Comparison of ENCODE assay signal across 8 cellular contexts in the genomic region with DNA sequence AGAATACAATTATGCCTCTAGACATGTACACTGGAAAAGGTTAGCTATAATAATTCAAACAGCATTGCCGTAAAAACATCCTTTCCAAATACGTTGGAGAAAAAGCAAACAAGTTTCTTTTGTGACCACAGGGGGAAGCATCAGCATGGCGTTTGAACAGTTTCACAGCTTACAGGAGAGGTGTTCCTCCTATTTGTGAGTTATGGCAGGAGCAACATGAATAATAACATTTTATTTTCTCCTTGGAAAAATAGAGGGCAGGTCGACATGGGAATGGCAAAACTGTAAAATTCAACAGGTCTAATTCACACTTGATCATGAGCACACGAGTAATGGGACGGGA. TPM values are rescaled to one million over a fixed set of nuclear protein-coding genes. Genes with fewer than 3 reads are reported as not detected.
DNase-seq lines count a peak whose midpoint lies in the region; TF ChIP-seq lines count a peak whose summit lies in the region.

No MANE protein-coding gene starts in this region.

- intact Hi-C loops in CD4-positive, alpha-beta memory T cell (cut with micrococcal nuclease), result loop anchor here (1.0 to 2.0 kb wide), 2 partner anchors 514 to 835 kb away; no protein-coding TSS in a partner anchor
- intact Hi-C loops in tibial artery (cut with DNase I; ENCODE audit: low total_unique reads), result no loop called here

- H3K36me3 Mint-ChIP-seq in CD4-positive, alpha-beta memory T cell, result no peaks in the 10 kb centered on the region

- in situ Hi-C loops in SK-MEL-5 (cut with HindIII; ENCODE audit: low pct_unique_long_range_greater_than_20kb, low sequenced_read_pairs), result no loop called here

- H3K4me3 Mint-ChIP-seq in CD4-positive, alpha-beta memory T cell, result peak overlapping the region in 2 of 8 donors; percentile 2 to 23

- CTCF ChIA-PET in CD4-positive, alpha-beta memory T cell (lab: Charles Lee; ENCODE audit: partially characterized antibody), result interaction anchor here (0.9 to 1.6 kb wide), 11 partner anchors 8 to 834 kb away, joined by 3 to 4 read pairs (median 3); no protein-coding TSS in a partner anchor

- H3K27ac Mint-ChIP-seq in CD4-positive, alpha-beta memory T cell, result peak overlapping the region in 2 of 7 donors; percentile 48 to 76

- no peaks in the 10 kb centered on the region for H3K36me3 ChIP-seq in CD4-positive, alpha-beta memory T cell (ENCODE audit: insufficient read depth, low read length)
- no peaks in the 10 kb centered on the region for H3K36me3 ChIP-seq in tibial artery

- H3K4me3 ChIP-seq in CD4-positive, alpha-beta memory T cell (ENCODE audit: low read length in 2 of 2), result no peak overlapping the region
- peak overlapping the region; percentile 30 to 36 for H3K4me3 ChIP-seq in tibial artery

- no peaks in the 10 kb centered on the region for H3K9me3 ChIP-seq in CD4-positive, alpha-beta memory T cell (ENCODE audit: control insufficient read depth in 1 of 2, low read length in 2 of 2)
- H3K9me3 ChIP-seq in tibial artery, result no peaks in the 10 kb centered on the region

- H3K9me3 Mint-ChIP-seq in CD4-positive, alpha-beta memory T cell, result no peaks in the 10 kb centered on the region

- H3K4me1 Mint-ChIP-seq in CD4-positive, alpha-beta memory T cell, result peaks cover 0 to 8% (median 5%) of the 10 kb centered on the region in 4 donors

- H3K27ac ChIP-seq in CD4-positive, alpha-beta memory T cell (ENCODE audit: low read depth, low read length), result no peak overlapping the region
- peak overlapping the region; percentile 6 to 26 for H3K27ac ChIP-seq in tibial artery

- POLR2A ChIA-PET in CD4-positive, alpha-beta memory T cell (lab: Charles Lee; ENCODE audit: partially characterized antibody), result interaction anchor here (1.1 kb wide), 1 partner anchor 520 kb away, joined by 4 read pairs; no protein-coding TSS in a partner anchor

- TF ChIP-seq CTCF in tibial artery (IDR thresholded peaks at IDR 0.05), result peak; percentile 56 to 74

- peak in 4 of 5 donors; percentile 3 to 9 (median 5) for DNase-seq in CD4-positive, alpha-beta memory T cell
- DNase-seq in HuH-7 (ENCODE audit: low spot score), result peak; percentile 52
- DNase-seq in SK-MEL-5 (ENCODE audit: low read depth, low spot score), result peak; percentile 48
- DNase-seq in glomerular visceral epithelial cell (ENCODE audit: extremely low spot score), result peak; percentile 32
- no peak for DNase-seq in tibial artery
- no peak for DNase-seq in mucosa of gallbladder (ENCODE audit: low spot score)
- DNase-seq in T1000 (lab: John Stamatoyannopoulos, UW), result no peak
- no peak for DNase-seq in UCSD-AML1 (lab: John Stamatoyannopoulos, UW; ENCODE audit: unreplicated experiment)

- peaks cover 3% of the 10 kb centered on the region for H3K4me1 ChIP-seq in CD4-positive, alpha-beta memory T cell (ENCODE audit: insufficient read depth, low read length)
- peaks cover 0 to 17% (median 3%) of the 10 kb centered on the region in 4 donors for H3K4me1 ChIP-seq in tibial artery

- no peaks in the 10 kb centered on the region for H3K27me3 Mint-ChIP-seq in CD4-positive, alpha-beta memory T cell

- H3K27me3 ChIP-seq in CD4-positive, alpha-beta memory T cell (ENCODE audit: insufficient read depth, low read length), result no peaks in the 10 kb centered on the region
- no peaks in the 10 kb centered on the region for H3K27me3 ChIP-seq in tibial artery

RNA-seq across cellular contexts. Expression of gene GADL1, which starts 39.7 kb away (rescaled TPM):
- not detected for total RNA-seq in CD4-positive, alpha-beta memory T cell
- polyA plus RNA-seq in CD4-positive, alpha-beta memory T cell, result not detected
- total RNA-seq in SK-MEL-5 (2014; rRNA removed; shearing (Covaris generic)), result 0.24 and 0.37 TPM in 2 replicates
- 0.53 and 0.61 TPM in 2 replicates for polyA plus RNA-seq in SK-MEL-5 (2015; cell fraction: cytosol; rRNA removed)
- 0.11 TPM in 1 of 2 replicates, not detected in the other for polyA plus RNA-seq in SK-MEL-5 (2015; cell fraction: nucleus; rRNA removed)
- not detected for total RNA-seq in mucosa of gallbladder

Comparison
In these comparisons a context has a peak if more than half of its experiments do, and no peak if none do; other contexts are left out.
1. DNase-seq: peak in CD4-positive, alpha-beta memory T cell (4 of 5), HuH-7 (single experiment), SK-MEL-5 (single experiment) and glomerular visceral epithelial cell (single experiment); none in tibial artery (0 of 2), mucosa of gallbladder (single experiment), T1000 (single experiment) and UCSD-AML1 (single experiment).
2. H3K4me3 ChIP-seq: peak in tibial artery (2 of 2); none in CD4-positive, alpha-beta memory T cell (0 of 2).